In the genomic region with DNA sequence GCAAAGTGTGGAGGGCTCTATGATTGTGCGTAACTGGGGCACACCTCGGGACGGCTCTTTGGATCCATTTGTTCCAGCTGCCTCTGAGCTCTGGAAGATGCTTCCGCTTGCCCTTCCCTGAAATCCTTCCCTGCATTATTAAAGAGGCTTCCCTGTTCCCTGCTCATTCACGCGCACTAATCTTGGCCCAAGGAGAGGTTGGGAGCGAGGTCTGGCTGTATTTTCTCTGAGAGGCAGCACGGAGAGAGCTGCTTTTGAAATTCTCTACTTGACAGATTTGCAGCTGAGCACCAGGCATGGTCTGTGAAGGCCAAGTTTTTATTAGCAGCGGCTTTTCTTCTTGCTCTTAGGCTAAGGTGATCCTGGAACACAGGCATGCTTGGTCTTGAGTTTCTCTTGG, we compare ENCODE assay signal across 18 cellular contexts.
"Had no signal": no experiment of that assay in that cellular context is flagged by ENCODE, and none has a peak within 500 bp of the region (broad histone marks: within the 10 kb centered on the region; RNA-seq: fewer than 3 reads in every experiment).

No MANE protein-coding gene starts in this region.

- H3K27me3 ChIP-seq: colonic mucosa, foreskin keratinocyte, left lung, ovary, right atrium auricular region, tibial nerve had no signal

- H3K36me3 Mint-ChIP-seq: activated CD8-positive, alpha-beta memory T cell treated with anti-CD3 and anti-CD28 coated beads, Interleukin-2, amount 10 ng/mL, durations not matched to agents 7 days and 5 days had no signal

- DNase-seq: activated CD4-positive, alpha-beta T cell treated with anti-CD3 and anti-CD28 coated beads for 1 hour; activated CD4-positive, alpha-beta T cell treated with anti-CD3 and anti-CD28 coated beads, Interleukin-2, amount 50 U/mL, for 48 hours; activated CD8-positive, alpha-beta memory T cell treated with anti-CD3 and anti-CD28 coated beads, Interleukin-2, amount 10 ng/mL, durations not matched to agents 7 days and 5 days; activated effector memory CD4-positive, alpha-beta T cell treated with anti-CD3 and anti-CD28 coated beads, Interleukin-2, amount 50 U/mL, for 16 hours; activated T-cell treated with anti-CD3 and anti-CD28 coated beads, Interleukin-2, amount 50 U/mL, for 4 hours; amniotic stem cell; colonic mucosa; foreskin keratinocyte; left lung; nephron progenitor cell; ovary; small intestine; T-helper 9 cell had no signal

- H3K27me3 Mint-ChIP-seq: activated CD8-positive, alpha-beta memory T cell treated with anti-CD3 and anti-CD28 coated beads, Interleukin-2, amount 10 ng/mL, durations not matched to agents 7 days and 5 days had no signal

- H3K36me3 ChIP-seq: breast epithelium, colonic mucosa, left lung, ovary, right atrium auricular region, tibial nerve had no signal

- H3K4me3 ChIP-seq: breast epithelium, colonic mucosa, left lung, ovary, right atrium auricular region, tibial nerve had no signal

- H3K27ac ChIP-seq: breast epithelium, colonic mucosa, foreskin keratinocyte, left lung, ovary, right atrium auricular region, tibial nerve had no signal

- H3K4me3 Mint-ChIP-seq: activated CD8-positive, alpha-beta memory T cell treated with anti-CD3 and anti-CD28 coated beads, Interleukin-2, amount 10 ng/mL, durations not matched to agents 7 days and 5 days; activated T-cell treated with anti-CD3 and anti-CD28 coated beads, Interleukin-2, amount 50 U/mL, for 4 hours; memory B cell; nephron progenitor cell had no signal

- H3K4me1 ChIP-seq: breast epithelium, colonic mucosa, foreskin keratinocyte, left lung, right atrium auricular region, tibial nerve had no signal

- H3K4me1 Mint-ChIP-seq: activated CD8-positive, alpha-beta memory T cell treated with anti-CD3 and anti-CD28 coated beads, Interleukin-2, amount 10 ng/mL, durations not matched to agents 7 days and 5 days; memory B cell had no signal

- ATAC-seq: activated CD8-positive, alpha-beta memory T cell treated with anti-CD3 and anti-CD28 coated beads, Interleukin-2, amount 10 ng/mL, durations not matched to agents 7 days and 5 days; activated naive CD4-positive, alpha-beta T cell treated with anti-CD3 and anti-CD28 coated beads, Interleukin-2, amount 50 U/mL, for 72 hours; activated T-cell treated with anti-CD3 and anti-CD28 coated beads, Interleukin-2, amount 50 U/mL, for 4 hours; foreskin keratinocyte; left lung had no signal

- H3K9me3 ChIP-seq: colonic mucosa, left lung, ovary had no signal

- H3K27ac Mint-ChIP-seq: activated CD8-positive, alpha-beta memory T cell treated with anti-CD3 and anti-CD28 coated beads, Interleukin-2, amount 10 ng/mL, durations not matched to agents 7 days and 5 days; activated naive CD4-positive, alpha-beta T cell treated with anti-CD3 and anti-CD28 coated beads, Interleukin-2, amount 50 U/mL, for 72 hours; memory B cell; nephron progenitor cell had no signal
